In genomic region chr17:43827596-43827995, GRCh38 we compare ENCODE assay signal across 32 cellular contexts. TPM values are rescaled to one million over a fixed set of nuclear protein-coding genes. Genes with fewer than 3 reads are reported as not detected.
"Had no signal": no experiment of that assay in that cellular context is flagged by ENCODE, and none has a peak within 500 bp of the region (broad histone marks: within the 10 kb centered on the region; RNA-seq: fewer than 3 reads in every experiment).

No MANE protein-coding gene starts in this region.

- DNase-seq: activated CD4-positive, alpha-beta T cell treated with anti-CD3 and anti-CD28 coated beads for 36 hours; activated CD4-positive, alpha-beta T cell treated with anti-CD3 and anti-CD28 coated beads, Interleukin-2, amount 10 ng/mL, durations not matched to agents 7 days and 5 days; activated CD4-positive, alpha-beta T cell treated with anti-CD3 and anti-CD28 coated beads, Interleukin-2, amount 50 U/mL, for 48 hours; activated CD8-positive, alpha-beta T cell treated with anti-CD3 and anti-CD28 coated beads, Interleukin-2, amount 10 ng/mL, durations not matched to agents 7 days and 5 days; activated naive CD4-positive, alpha-beta T cell treated with anti-CD3 and anti-CD28 coated beads, Interleukin-2, amount 10 ng/mL, durations not matched to agents 7 days and 5 days; activated naive CD8-positive, alpha-beta T cell treated with anti-CD3 and anti-CD28 coated beads, Interleukin-2, amount 50 U/mL, for 24 hours; activated T-cell treated with anti-CD3 and anti-CD28 coated beads, Interleukin-2, amount 50 U/mL, for 24 hours; anterior cingulate cortex; Kasumi-1; KG1; MG63; NCI-H1048; NCI-H1105 treated with DMSO at 0.1 percent for 48 hours; NCI-H1436; NCI-H1694; NCI-H1930; NCI-H2081 treated with DMSO at 0.1 percent for 48 hours; NCI-H345; NCI-H526; NCI-H748 treated with DMSO at 0.1 percent for 48 hours; NK-92 treated with Interleukin-12 subunit alpha and Interleukin-12 subunit beta, amount 100 ng/mL, for 24 hours; PC-9; SHP77; SJCRH30; T1000 had no signal

- H3K4me1 ChIP-seq: SJCRH30 had no signal

- H3K27ac ChIP-seq: PC-9, RWPE1, SJCRH30, SK-N-MC had no signal

- H3K9me3 ChIP-seq: MG63, SJCRH30 had no signal

- H3K27me3 ChIP-seq: MG63, SJCRH30 had no signal

- H3K4me3 ChIP-seq: MG63, PC-9, SJCRH30, SK-N-MC had no signal

RNA-seq across cellular contexts. Expression of gene MPP3, which starts 5.3 kb away (rescaled TPM):
- total RNA-seq: activated CD4-positive, alpha-beta T cell treated with anti-CD3 and anti-CD28 coated beads, Interleukin-2, amount 10 ng/mL, durations not matched to agents 7 days and 5 days; activated CD8-positive, alpha-beta T cell treated with anti-CD3 and anti-CD28 coated beads, Interleukin-2, amount 10 ng/mL, durations not matched to agents 7 days and 5 days; OCI-LY7; T-helper 1 cell treated with Interleukin-12 subunit alpha and Interleukin-12 subunit beta and Interleukin-4 antibody, amounts not matched to agents 30 ng/mL and 1 ng/mL, for 36 hours; T-helper 2 cell treated with Interferon-gamma antibody and Interleukin-4, amounts not matched to agents 100 ng/mL and 5 ng/mL, for 36 hours had no signal

RNA-seq across cellular contexts. Expression of gene CD300LG, which starts 19.4 kb away (rescaled TPM):
- total RNA-seq: activated CD4-positive, alpha-beta T cell treated with anti-CD3 and anti-CD28 coated beads for 36 hours; activated CD4-positive, alpha-beta T cell treated with anti-CD3 and anti-CD28 coated beads, Interleukin-2, amount 10 ng/mL, durations not matched to agents 7 days and 5 days; activated CD8-positive, alpha-beta T cell treated with anti-CD3 and anti-CD28 coated beads, Interleukin-2, amount 10 ng/mL, durations not matched to agents 7 days and 5 days; activated T-helper 2 cell treated with anti-CD3 and anti-CD28 coated beads, Interferon-gamma antibody, Interleukin-2, Interleukin-4, amounts not matched to agents 10 μg/mL and 5 μg/mL and 100 μg/mL, durations not matched to agents 14 hours and 24 hours and 36 hours; NCI-H460; OCI-LY7; PC-9; SJCRH30; T-helper 1 cell treated with Interleukin-12 subunit alpha and Interleukin-12 subunit beta and Interleukin-4 antibody, amounts not matched to agents 30 ng/mL and 1 ng/mL, for 36 hours; T-helper 2 cell treated with Interferon-gamma antibody and Interleukin-4, amounts not matched to agents 100 ng/mL and 5 ng/mL, for 36 hours had no signal

RNA-seq across cellular contexts. Expression of gene CFAP97D1, which starts 47.4 kb away (rescaled TPM):
- total RNA-seq: activated CD4-positive, alpha-beta T cell treated with anti-CD3 and anti-CD28 coated beads for 36 hours; activated CD4-positive, alpha-beta T cell treated with anti-CD3 and anti-CD28 coated beads, Interleukin-2, amount 10 ng/mL, durations not matched to agents 7 days and 5 days; activated CD8-positive, alpha-beta T cell treated with anti-CD3 and anti-CD28 coated beads, Interleukin-2, amount 10 ng/mL, durations not matched to agents 7 days and 5 days; activated T-helper 2 cell treated with anti-CD3 and anti-CD28 coated beads, Interferon-gamma antibody, Interleukin-2, Interleukin-4, amounts not matched to agents 10 μg/mL and 5 μg/mL and 100 μg/mL, durations not matched to agents 14 hours and 24 hours and 36 hours; NCI-H460; OCI-LY7; PC-9; SJCRH30; T-helper 1 cell treated with Interleukin-12 subunit alpha and Interleukin-12 subunit beta and Interleukin-4 antibody, amounts not matched to agents 30 ng/mL and 1 ng/mL, for 36 hours; T-helper 2 cell treated with Interferon-gamma antibody and Interleukin-4, amounts not matched to agents 100 ng/mL and 5 ng/mL, for 36 hours had no signal
